7 cellular contexts compared by ENCODE assay signal in the genomic region with DNA sequence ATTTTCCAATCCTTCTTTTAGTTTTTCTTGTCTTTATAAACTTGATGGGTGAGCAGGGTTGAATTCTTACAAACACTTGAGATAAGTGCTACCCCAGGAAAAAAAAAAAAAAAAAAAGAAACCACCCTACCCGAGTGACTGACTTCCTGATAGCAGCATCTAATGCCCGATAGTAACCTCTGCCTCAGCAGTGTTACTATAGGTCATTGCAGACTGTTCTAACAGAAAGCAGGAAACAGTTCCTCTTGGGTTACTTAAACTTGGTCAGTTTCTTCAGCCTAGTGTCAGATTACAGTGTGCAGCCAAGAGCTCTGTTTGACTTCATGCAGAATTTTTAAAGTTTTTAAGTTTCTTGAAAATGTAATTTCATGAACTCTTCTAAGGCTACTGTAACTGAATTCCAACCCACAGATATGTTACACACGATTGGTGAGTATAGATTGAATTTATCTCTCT. TPM values are rescaled to one million over a fixed set of nuclear protein-coding genes. Genes with fewer than 3 reads are reported as not detected.
DNase-seq lines count a peak whose midpoint lies in the region; ATAC-seq and TF ChIP-seq lines count a peak whose summit lies in the region.

No MANE protein-coding gene starts in this region.

- H3K27ac ChIP-seq in spleen, result peak overlapping the region; percentile 91 to 99 (median 97)

- no peaks in the 10 kb centered on the region for H3K9me3 ChIP-seq in spleen

- WGBS in spleen, 5 donors, result 0 to 8% (median 1%) methylated on average over 3 of the region's 3 CpGs

- H3K27me3 ChIP-seq in spleen (replicated peaks in 1 of 7), result no peaks in the 10 kb centered on the region

- ATAC-seq in GM19455 (IDR thresholded peaks at IDR 0.05; ENCODE audit: unreplicated experiment) (peak; percentile 52), HG03469 (IDR thresholded peaks at IDR 0.05; ENCODE audit: unreplicated experiment) (peak; percentile 53)

- no peak for TF ChIP-seq POLR2A in spleen (IDR thresholded peaks at IDR 0.05)

- peaks cover 39 to 76% (median 57%) of the 10 kb centered on the region in 6 donors for H3K4me1 ChIP-seq in spleen

- DNase-seq in GF-D8 (lab: John Stamatoyannopoulos, UW), result peak; percentile 93
- peak; percentile 86 for DNase-seq in RPMI7951 (ENCODE audit: low read depth)
- DNase-seq in cardiac fibroblast (ENCODE audit: low read depth in 2 of 2), result peak; percentile 78 to 84
- peak; percentile 66 for DNase-seq in inferior parietal cortex (ENCODE audit: extremely low spot score)
- no peak for DNase-seq in spleen

- no peak for TF ChIP-seq CTCF in cardiac fibroblast (IDR thresholded peaks at IDR 0.05; ENCODE audit: low read depth, low read length)
- TF ChIP-seq CTCF in spleen (IDR thresholded peaks at IDR 0.05 in 8 of 11, conservative IDR thresholded peaks at IDR 0.05 in 3 of 11), result no peak

- H3K4me3 ChIP-seq in cardiac fibroblast (replicated peaks in 1 of 2; ENCODE audit: low read depth in 2 of 2, low read length in 2 of 2) (peak overlapping the region in 1 of 2 donors; percentile 96), spleen (peak overlapping the region; percentile 76 to 97 (median 93))

- intact Hi-C loops in spleen (cut with DNase I; ENCODE audit: low total_unique reads), result no loop called here

- H3K36me3 ChIP-seq in spleen, result peaks cover 0 to 45% (median 5%) of the 10 kb centered on the region in 6 donors

RNA-seq across cellular contexts. Expression of a gene that starts 2.1 kb away (rescaled TPM):
- 8.3 and 10.0 TPM in 2 replicates for total RNA-seq in RPMI7951 (2014; rRNA removed; shearing (Covaris generic))
- 10 to 100 TPM; 33.3 to 66.8 (median 50.9) TPM for total RNA-seq in spleen
- polyA plus RNA-seq in spleen, result 10 to 100 TPM; 12.5 to 21.2 (median 15.5) TPM
